ENCODE assay signal across 11 cellular contexts in the genomic region with DNA sequence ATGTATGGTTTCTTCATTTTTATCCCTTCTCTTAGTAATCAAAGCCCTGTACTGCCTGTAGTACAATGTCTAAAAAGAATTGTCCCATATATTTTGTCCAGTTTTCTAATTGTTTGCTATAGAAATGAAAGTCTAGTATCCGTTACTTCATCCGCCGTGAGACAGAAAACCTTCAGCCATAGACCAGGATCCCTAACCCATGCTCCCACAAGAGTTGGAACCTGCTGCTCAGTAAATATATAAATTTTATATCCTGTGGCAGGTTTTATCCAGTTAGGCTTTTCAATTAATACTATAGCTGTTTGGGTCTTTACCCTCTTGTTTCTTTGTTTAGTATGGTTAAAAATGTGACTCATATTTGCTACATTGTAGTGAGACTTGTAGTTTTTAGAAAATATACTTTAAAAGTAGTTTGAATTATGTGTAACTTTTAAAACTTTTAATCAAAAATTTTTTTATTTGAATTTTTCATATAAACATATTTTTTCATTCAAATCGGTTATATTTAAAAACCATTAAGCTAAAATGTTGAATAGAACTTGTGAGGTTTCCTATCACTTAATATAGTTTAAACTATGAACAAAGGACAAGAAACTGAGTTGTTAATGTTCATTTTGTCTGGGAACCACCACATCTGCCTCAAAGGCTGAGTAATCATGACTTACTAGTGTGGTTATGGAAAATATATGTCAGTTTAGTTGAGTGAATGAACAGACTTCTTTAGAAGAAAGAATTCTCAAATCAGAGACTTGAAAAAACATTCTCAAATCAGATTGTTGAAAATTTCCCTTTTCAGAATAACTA. TPM values are rescaled to one million over a fixed set of nuclear protein-coding genes. Genes with fewer than 3 reads are reported as not detected.
DNase-seq lines count a peak whose midpoint lies in the region; ATAC-seq and TF ChIP-seq lines count a peak whose summit lies in the region.
"Had no signal": no experiment of that assay in that cellular context is flagged by ENCODE, and none has a peak within 500 bp of the region (broad histone marks: within the 10 kb centered on the region; RNA-seq: fewer than 3 reads in every experiment).

No MANE protein-coding gene starts in this region.

- no peaks in the 10 kb centered on the region for H3K9me3 Mint-ChIP-seq in effector memory CD8-positive, alpha-beta T cell

- H3K9me3 ChIP-seq in SJSA1 (replicated peaks) (no peaks in the 10 kb centered on the region), smooth muscle cell (replicated peaks; ENCODE audit: low read depth) (no peaks in the 10 kb centered on the region)

- no peaks in the 10 kb centered on the region for H3K27me3 Mint-ChIP-seq in effector memory CD8-positive, alpha-beta T cell

- H2AFZ ChIP-seq in smooth muscle cell (ENCODE audit: low read depth) = no peak overlapping the region

- no peak overlapping the region for H3K27ac Mint-ChIP-seq in effector memory CD8-positive, alpha-beta T cell

- DNase-seq in DMS 273 (lab: John Stamatoyannopoulos, UW; ENCODE audit: unreplicated experiment) (peak; percentile 35), DMS 273 treated with DMSO at 0.1 percent for 48 hours (lab: John Stamatoyannopoulos, UW) (no peak), SJSA1 (ENCODE audit: low read depth in 1 of 2, low spot score in 2 of 2) (peak in 1 of 2 experiments; percentile 80), epithelial cell of esophagus (ENCODE audit: low read depth) (peak; percentile 79), smooth muscle cell (lab: John Stamatoyannopoulos, UW; ENCODE audit: unreplicated experiment) (no peak), NAMALWA (ENCODE audit: low spot score) (no peak), T1000 (lab: John Stamatoyannopoulos, UW) (no peak)
- DNase-seq in effector memory CD8-positive, alpha-beta T cell = no peak
- DNase-seq: left cardiac atrium, NCI-H1105 treated with DMSO at 0.1 percent for 48 hours had no signal

- H3K27ac ChIP-seq in SJSA1 (peak overlapping the region; percentile 89), smooth muscle cell (ENCODE audit: low read depth) (peak overlapping the region; percentile 100)
- H3K27ac ChIP-seq: 22Rv1 had no signal

- peak overlapping the region; percentile 93 for H3K9ac ChIP-seq in smooth muscle cell (ENCODE audit: low read depth)

- 75% methylated on average over 4 of the region's 4 CpGs for WGBS in smooth muscle cell (ENCODE audit: low lambda C conversion rate)

- H4K20me1 ChIP-seq in smooth muscle cell (ENCODE audit: low read depth) = no peaks in the 10 kb centered on the region

- peaks cover 18% of the 10 kb centered on the region for H3K36me3 ChIP-seq in SJSA1
- no peaks in the 10 kb centered on the region for H3K36me3 ChIP-seq in smooth muscle cell (ENCODE audit: low read depth)

- H3K4me2 ChIP-seq in smooth muscle cell = peak overlapping the region; percentile 77

- H3K4me1 ChIP-seq in SJSA1 (replicated peaks) (peaks cover 61% of the 10 kb centered on the region), smooth muscle cell (ENCODE audit: low read depth) (peaks cover 35% of the 10 kb centered on the region)

- no peak for ATAC-seq in effector memory CD8-positive, alpha-beta T cell (replicated peaks)
- ATAC-seq: left cardiac atrium had no signal

- peaks cover 0 to 5% of the 10 kb centered on the region in 2 donors for H3K4me1 Mint-ChIP-seq in effector memory CD8-positive, alpha-beta T cell (ENCODE audit: low read depth in 2 of 2)

- H3K4me3 Mint-ChIP-seq in effector memory CD8-positive, alpha-beta T cell = no peak overlapping the region

- H3K27me3 ChIP-seq in SJSA1 (replicated peaks) (no peaks in the 10 kb centered on the region), smooth muscle cell (ENCODE audit: low read depth) (no peaks in the 10 kb centered on the region)

- peaks cover 23% of the 10 kb centered on the region for H3K36me3 Mint-ChIP-seq in effector memory CD8-positive, alpha-beta T cell (ENCODE audit: insufficient read depth)

- TF ChIP-seq CTCF in epithelial cell of esophagus (IDR thresholded peaks at IDR 0.05; ENCODE audit: insufficient read depth, low read depth, low read length, missing control alignments) = no peak
- TF ChIP-seq CTCF in smooth muscle cell (IDR thresholded peaks at IDR 0.05; ENCODE audit: borderline replicate concordance, insufficient read depth, poor library complexity, severe bottlenecking) = no peak

- H3F3A ChIP-seq in smooth muscle cell (ENCODE audit: low read depth) = peaks cover 29% of the 10 kb centered on the region

- H3K4me3 ChIP-seq in SJSA1 = peak overlapping the region; percentile 1; the same call in 1 of the 2 replicates
- no peak overlapping the region for H3K4me3 ChIP-seq in epithelial cell of esophagus (ENCODE audit: low read length)
- H3K4me3 ChIP-seq in smooth muscle cell = no peak overlapping the region

- H3K79me2 ChIP-seq in smooth muscle cell (ENCODE audit: low read depth) = peaks cover 71% of the 10 kb centered on the region

RNA-seq across cellular contexts. Expression of gene VMP1, which starts 54.8 kb away (rescaled TPM):
- total RNA-seq in SJSA1 (2014; rRNA removed; shearing (Covaris generic)) = 203 and 228 TPM in 2 replicates
- total RNA-seq in smooth muscle cell = 514 and 545 TPM in 2 replicates
- 102 and 116 TPM in 2 replicates for polyA plus RNA-seq in smooth muscle cell

RNA-seq across cellular contexts. Expression of gene PTRH2, which starts 55.0 kb away (rescaled TPM):
- 40.5 and 45.3 TPM in 2 replicates for total RNA-seq in SJSA1 (2014; rRNA removed; shearing (Covaris generic))
- total RNA-seq in smooth muscle cell = 11.4 and 28.2 TPM in 2 replicates
- 26.2 and 27.5 TPM in 2 replicates for polyA plus RNA-seq in smooth muscle cell

Comparison
In these comparisons a context has a peak if more than half of its experiments do, and no peak if none do; other contexts are left out.
1. DNase-seq: peak in DMS 273 (single experiment) and epithelial cell of esophagus (single experiment); none in DMS 273 treated with DMSO at 0.1 percent for 48 hours (single experiment), smooth muscle cell (single experiment), NAMALWA (single experiment), T1000 (single experiment) and effector memory CD8-positive, alpha-beta T cell (0 of 3).